13 cellular contexts compared by ENCODE assay signal in the genomic region with DNA sequence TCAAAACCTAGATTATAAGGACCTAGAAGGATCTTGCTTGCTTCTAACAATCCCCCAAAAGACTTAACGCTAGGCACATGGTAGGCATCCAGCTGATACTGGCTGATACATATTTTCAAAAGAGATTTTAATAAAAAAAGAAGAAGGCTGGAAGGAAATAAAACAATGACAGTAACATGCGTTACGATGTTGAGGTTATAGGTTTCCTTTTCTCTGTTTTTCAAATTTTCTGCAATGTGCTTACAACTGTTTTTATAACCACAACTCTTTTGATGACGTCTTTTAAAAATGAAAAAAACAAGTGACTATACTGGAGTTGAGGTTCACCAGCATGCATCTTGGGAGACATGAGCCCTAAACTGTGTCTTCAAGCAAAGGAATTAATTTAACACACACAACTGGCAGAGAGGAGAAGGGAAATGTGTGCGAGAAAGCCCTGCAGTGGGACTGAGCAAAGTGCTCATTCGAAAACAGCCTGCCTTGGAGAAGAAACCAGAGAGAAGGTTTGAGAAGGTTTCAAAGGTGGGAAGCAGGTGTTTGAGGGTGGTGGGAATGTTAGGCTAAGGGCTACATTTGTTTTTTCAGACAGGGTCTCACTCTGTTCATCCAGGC.
A peak's percentile ranks its signal among the peaks of the same experiment; 100 is the strongest.
DNase-seq lines count a peak whose midpoint lies in the region; ATAC-seq, FAIRE-seq and TF ChIP-seq lines count a peak whose summit lies in the region.
"Had no signal": no experiment of that assay in that cellular context is flagged by ENCODE, and none has a peak within 500 bp of the region (broad histone marks: within the 10 kb centered on the region; RNA-seq: fewer than 3 reads in every experiment).

No MANE protein-coding gene starts in this region.

- no peak overlapping the region for H3K4me2 ChIP-seq in HepG2 (ENCODE audit: low read depth, low read length)

- no peaks in the 10 kb centered on the region for H3K27me3 Mint-ChIP-seq in activated T-helper 17 cell treated with anti-CD3 and anti-CD28 coated beads, Interleukin-2, amount 50 U/mL, for 72 hours
- H3K27me3 Mint-ChIP-seq in memory B cell = no peaks in the 10 kb centered on the region

- POLR2A ChIA-PET in HepG2 (lab: Yijun Ruan, JAX) = no interaction called here

- TF ChIP-seq EP300 in HepG2 (IDR thresholded peaks at IDR 0.05; ENCODE audit: low read depth in 2 of 2, low read length in 2 of 2) = no peak
- TF ChIP-seq EP300 in HepG2 (CRISPR knock-in tag; IDR thresholded peaks at IDR 0.05; ENCODE audit: borderline replicate concordance) = no peak

- peaks cover 7% of the 10 kb centered on the region for H3K79me2 ChIP-seq in HepG2 (ENCODE audit: insufficient read depth, low read length)

- H3K27me3 ChIP-seq in liver (ENCODE audit: control insufficient read depth in 4 of 4, insufficient read depth in 4 of 4, low read length in 3 of 4) = no peaks in the 10 kb centered on the region
- H3K27me3 ChIP-seq in HepG2 (ENCODE audit: control insufficient read depth in 1 of 2, insufficient read depth in 2 of 2, low read length in 2 of 2) = no peaks in the 10 kb centered on the region
- no peaks in the 10 kb centered on the region for H3K27me3 ChIP-seq in vagina
- H3K27me3 ChIP-seq: ovary had no signal

- TF ChIP-seq RAD21 in liver (IDR thresholded peaks at IDR 0.05) = no peak
- no peak for TF ChIP-seq RAD21 in HepG2 (CRISPR knock-in tag; IDR thresholded peaks at IDR 0.05)

- DNase-seq in HepG2 (ENCODE audit: low spot score) = no peak
- no peak for DNase-seq in memory B cell (ENCODE audit: low spot score in 2 of 2)
- no peak for DNase-seq in vagina (ENCODE audit: extremely low spot score in 2 of 2)
- no peak for DNase-seq in H54 (ENCODE audit: insufficient read length, low spot score)
- no peak for DNase-seq in sciatic nerve (ENCODE audit: low spot score)
- DNase-seq: NCI-H1436, NCI-H526 treated with DMSO at 0.1 percent for 48 hours, ovary had no signal

- in situ Hi-C loops in HepG2 (cut with HindIII; ENCODE audit: extremely low pct_ligation_motif_present, low pct_unique_long_range_greater_than_20kb) = no loop called here

- H3K4me1 Mint-ChIP-seq in activated T-helper 17 cell treated with anti-CD3 and anti-CD28 coated beads, Interleukin-2, amount 50 U/mL, for 72 hours = peaks cover 52% of the 10 kb centered on the region
- H3K4me1 Mint-ChIP-seq in memory B cell = peaks cover 9% of the 10 kb centered on the region

- TF ChIP-seq CTCF in liver (IDR thresholded peaks at IDR 0.05; ENCODE audit: low read depth, low read length, missing input control) (no peak), HepG2 (CRISPR knock-in tag; IDR thresholded peaks at IDR 0.05) (no peak), vagina (IDR thresholded peaks at IDR 0.05) (no peak)

- H3K9ac ChIP-seq in liver (ENCODE audit: low read depth in 1 of 2, low read length in 2 of 2) (no peak overlapping the region), HepG2 (ENCODE audit: insufficient read depth, low read depth, low read length) (no peak overlapping the region)

- H3K27ac Mint-ChIP-seq in activated T-helper 17 cell treated with anti-CD3 and anti-CD28 coated beads, Interleukin-2, amount 50 U/mL, for 72 hours = peak overlapping the region; percentile 98
- H3K27ac Mint-ChIP-seq in memory B cell = peak overlapping the region; percentile 51

- no peaks in the 10 kb centered on the region for H4K20me1 ChIP-seq in HepG2 (ENCODE audit: insufficient read depth, low read length)

- no peaks in the 10 kb centered on the region for H3K36me3 Mint-ChIP-seq in activated T-helper 17 cell treated with anti-CD3 and anti-CD28 coated beads, Interleukin-2, amount 50 U/mL, for 72 hours (ENCODE audit: low read depth)
- peaks cover 6% of the 10 kb centered on the region for H3K36me3 Mint-ChIP-seq in memory B cell

- WGBS in liver = 91% methylated on average over 6 of the region's 6 CpGs
- WGBS in HepG2 (ENCODE audit: low lambda C conversion rate) = 96% methylated on average over 6 of the region's 6 CpGs

- H3K4me3 ChIP-seq in liver (ENCODE audit: low read depth in 1 of 3, low read length in 3 of 3) (no peak overlapping the region), HepG2 (replicated peaks in 1 of 3; ENCODE audit: insufficient read depth in 1 of 3, low read depth in 2 of 3, low read length in 3 of 3) (no peak overlapping the region), vagina (no peak overlapping the region)
- H3K4me3 ChIP-seq: lung, ovary had no signal

- BruUV-seq in HepG2 (replicated peaks; lab: Mats Ljungman, UMichigan) = no TSS peak

- H2AFZ ChIP-seq in HepG2 (ENCODE audit: low read length) = no peak overlapping the region

- no peaks in the 10 kb centered on the region for H3K9me3 Mint-ChIP-seq in activated T-helper 17 cell treated with anti-CD3 and anti-CD28 coated beads, Interleukin-2, amount 50 U/mL, for 72 hours
- H3K9me3 Mint-ChIP-seq in memory B cell = no peaks in the 10 kb centered on the region

- ATAC-seq in HepG2 = no peak
- ATAC-seq in activated T-helper 17 cell treated with anti-CD3 and anti-CD28 coated beads, Interleukin-2, amount 50 U/mL, for 72 hours (replicated peaks) = peak; percentile 44
- no peak for ATAC-seq in memory B cell (ENCODE audit: low read depth)
- no peak for ATAC-seq in HG03469 (IDR thresholded peaks at IDR 0.05; ENCODE audit: unreplicated experiment)
- ATAC-seq in sciatic nerve = no peak

- intact Hi-C loops in HepG2 (cut with micrococcal nuclease; ENCODE audit: unreplicated experiment) = no loop called here
- intact Hi-C loops in vagina (cut with DNase I) = no loop called here
- intact Hi-C loops in sciatic nerve (cut with DNase I) = no loop called here

- TF ChIP-seq POLR2A in HepG2 (IDR thresholded peaks at IDR 0.05; ENCODE audit: insufficient read depth in 1 of 2, low read depth in 2 of 2, low read length in 2 of 2) (no peak), vagina (IDR thresholded peaks at IDR 0.05) (no peak), H54 (IDR thresholded peaks at IDR 0.05; ENCODE audit: low read depth, low read length) (no peak)

- H3K27ac ChIP-seq in liver (ENCODE audit: low read depth in 1 of 2, low read length in 2 of 2) (peak overlapping the region; percentile 26 to 49), HepG2 (ENCODE audit: extremely low read length, insufficient read depth, low read length) (no peak overlapping the region), vagina (peak overlapping the region; percentile 12)
- H3K27ac ChIP-seq: ovary had no signal

- FAIRE-seq in HepG2 (lab: Jason Lieb, UNC) (no peak), H54 (lab: Jason Lieb, UNC) (no peak)
- FAIRE-seq: colon had no signal

- CTCF ChIA-PET in HepG2 (lab: Yijun Ruan, JAX; ENCODE audit: low intra/inter-chr PET ratio, low total read pairs) = no interaction called here

- H3K9me3 ChIP-seq in liver (ENCODE audit: control insufficient read depth in 4 of 4, low read length in 3 of 4) (no peaks in the 10 kb centered on the region), HepG2 (ENCODE audit: low read length) (no peaks in the 10 kb centered on the region), vagina (no peaks in the 10 kb centered on the region)
- H3K9me3 ChIP-seq: ovary had no signal

- H3K36me3 ChIP-seq in liver (ENCODE audit: control insufficient read depth in 4 of 4, insufficient read depth in 3 of 4, low read depth in 1 of 4, low read length in 3 of 4) = peaks cover 7 to 47% (median 33%) of the 10 kb centered on the region in 4 donors
- H3K36me3 ChIP-seq in HepG2 (replicated peaks in 1 of 2; ENCODE audit: control insufficient read depth in 1 of 2, insufficient read depth in 2 of 2, low read length in 2 of 2) = peaks cover 31 to 79% of the 10 kb centered on the region in 2 experiments
- H3K36me3 ChIP-seq in vagina = peaks cover 0 to 47% of the 10 kb centered on the region in 2 donors
- H3K36me3 ChIP-seq: ovary had no signal

- H3K4me1 ChIP-seq in liver (ENCODE audit: control insufficient read depth in 4 of 4, insufficient read depth in 4 of 4, low read length in 3 of 4) (peaks cover 0 to 8% (median 2%) of the 10 kb centered on the region in 4 donors), HepG2 (ENCODE audit: insufficient read depth, low read length) (peaks cover 14% of the 10 kb centered on the region), vagina (no peaks in the 10 kb centered on the region)

- peak overlapping the region; percentile 85 for H3K4me3 Mint-ChIP-seq in activated T-helper 17 cell treated with anti-CD3 and anti-CD28 coated beads, Interleukin-2, amount 50 U/mL, for 72 hours
- no peak overlapping the region for H3K4me3 Mint-ChIP-seq in memory B cell

TF ChIP-seq in liver, 16 proteins besides CTCF, POLR2A, EP300 and RAD21 (continues in another document):
- no peak for TF ChIP-seq HNF4A (conservative IDR thresholded peaks at IDR 0.05)
- TF ChIP-seq RXRA (IDR thresholded peaks at IDR 0.05) = no peak
- no peak for TF ChIP-seq ZBTB33 (IDR thresholded peaks at IDR 0.05)

TF ChIP-seq in HepG2, 621 proteins besides CTCF, POLR2A, EP300 and RAD21 (continues in another document):
- TF ChIP-seq ARNT2 (CRISPR knock-in tag; IDR thresholded peaks at IDR 0.05; ENCODE audit: low read depth) = no peak
- no peak for TF ChIP-seq PAWR (CRISPR knock-in tag; IDR thresholded peaks at IDR 0.05; ENCODE audit: borderline replicate concordance)
- TF ChIP-seq ZNF761 (CRISPR knock-in tag; conservative IDR thresholded peaks at IDR 0.05) = no peak
- TF ChIP-seq, protein P1, sequence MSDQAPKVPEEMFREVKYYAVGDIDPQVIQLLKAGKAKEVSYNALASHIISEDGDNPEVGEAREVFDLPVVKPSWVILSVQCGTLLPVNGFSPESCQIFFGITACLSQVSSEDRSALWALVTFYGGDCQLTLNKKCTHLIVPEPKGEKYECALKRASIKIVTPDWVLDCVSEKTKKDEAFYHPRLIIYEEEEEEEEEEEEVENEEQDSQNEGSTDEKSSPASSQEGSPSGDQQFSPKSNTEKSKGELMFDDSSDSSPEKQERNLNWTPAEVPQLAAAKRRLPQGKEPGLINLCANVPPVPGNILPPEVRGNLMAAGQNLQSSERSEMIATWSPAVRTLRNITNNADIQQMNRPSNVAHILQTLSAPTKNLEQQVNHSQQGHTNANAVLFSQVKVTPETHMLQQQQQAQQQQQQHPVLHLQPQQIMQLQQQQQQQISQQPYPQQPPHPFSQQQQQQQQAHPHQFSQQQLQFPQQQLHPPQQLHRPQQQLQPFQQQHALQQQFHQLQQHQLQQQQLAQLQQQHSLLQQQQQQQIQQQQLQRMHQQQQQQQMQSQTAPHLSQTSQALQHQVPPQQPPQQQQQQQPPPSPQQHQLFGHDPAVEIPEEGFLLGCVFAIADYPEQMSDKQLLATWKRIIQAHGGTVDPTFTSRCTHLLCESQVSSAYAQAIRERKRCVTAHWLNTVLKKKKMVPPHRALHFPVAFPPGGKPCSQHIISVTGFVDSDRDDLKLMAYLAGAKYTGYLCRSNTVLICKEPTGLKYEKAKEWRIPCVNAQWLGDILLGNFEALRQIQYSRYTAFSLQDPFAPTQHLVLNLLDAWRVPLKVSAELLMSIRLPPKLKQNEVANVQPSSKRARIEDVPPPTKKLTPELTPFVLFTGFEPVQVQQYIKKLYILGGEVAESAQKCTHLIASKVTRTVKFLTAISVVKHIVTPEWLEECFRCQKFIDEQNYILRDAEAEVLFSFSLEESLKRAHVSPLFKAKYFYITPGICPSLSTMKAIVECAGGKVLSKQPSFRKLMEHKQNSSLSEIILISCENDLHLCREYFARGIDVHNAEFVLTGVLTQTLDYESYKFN (CRISPR knock-in tag; conservative IDR thresholded peaks at IDR 0.05) = no peak
